8 cellular contexts compared by ENCODE assay signal in the genomic region with DNA sequence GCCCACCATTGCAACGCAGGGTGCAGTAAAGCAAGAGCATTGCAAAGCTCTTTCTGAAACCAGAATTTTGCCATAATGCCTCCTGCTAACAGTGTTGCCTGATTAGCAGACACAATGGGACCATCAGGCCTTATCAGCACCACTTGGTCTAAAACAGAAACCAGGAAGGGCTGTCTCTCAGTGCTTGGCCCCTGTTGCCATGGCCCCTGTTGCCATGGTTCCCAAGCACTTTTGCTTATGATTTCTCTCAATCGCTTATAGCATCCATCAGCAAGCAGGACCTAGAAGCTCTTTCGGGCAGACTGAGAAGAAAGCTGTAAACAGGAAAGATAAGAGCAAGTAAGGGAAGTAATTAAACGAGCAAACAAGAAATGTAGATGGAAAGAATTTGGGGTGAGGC. TPM values are rescaled to one million over a fixed set of nuclear protein-coding genes. Genes with fewer than 3 reads are reported as not detected.
DNase-seq lines count a peak whose midpoint lies in the region; ATAC-seq and TF ChIP-seq lines count a peak whose summit lies in the region.

No MANE protein-coding gene starts in this region.

- peak; percentile 75 for DNase-seq in GM12865 (ENCODE audit: low read depth)
- DNase-seq in NCI-H1105 treated with DMSO at 0.1 percent for 48 hours (lab: John Stamatoyannopoulos, UW): peak; percentile 15
- peak; percentile 64 for DNase-seq in activated T-cell treated with anti-CD3 and anti-CD28 coated beads, Interleukin-2, amount 50 U/mL, for 1 hour
- peak; percentile 59 for DNase-seq in left kidney (ENCODE audit: low read depth, low spot score)
- no peak for DNase-seq in ureter (ENCODE audit: low spot score)
- DNase-seq in cerebellum (ENCODE audit: low spot score): no peak
- no peak for DNase-seq in posterior vena cava (ENCODE audit: low spot score)

- TF ChIP-seq CTCF in GM12865 (IDR thresholded peaks at IDR 0.05; ENCODE audit: insufficient read depth, low read depth, low read length, missing control alignments): no peak

- ATAC-seq in GM21619 (IDR thresholded peaks at IDR 0.05; ENCODE audit: unreplicated experiment): peak; percentile 80

- no peak overlapping the region for H3K4me3 ChIP-seq in GM12865 (ENCODE audit: low read depth, low read length)

- intact Hi-C loops in posterior vena cava (cut with DNase I): no loop called here

RNA-seq across cellular contexts. Expression of a gene that starts 36.8 kb away (rescaled TPM):
- total RNA-seq in ureter (9.8 TPM), cerebellum (5.2 TPM), posterior vena cava (10 to 100 TPM in 1 of 2 donors, 1 to 10 TPM in 1; 8.9 to 10.7 TPM)

Comparison
In these comparisons a context has a peak if more than half of its experiments do, and no peak if none do; other contexts are left out.
1. DNase-seq: peak in GM12865 (single experiment), NCI-H1105 treated with DMSO at 0.1 percent for 48 hours (single experiment), activated T-cell treated with anti-CD3 and anti-CD28 coated beads, Interleukin-2, amount 50 U/mL, for 1 hour (single experiment) and left kidney (single experiment); none in ureter (single experiment), cerebellum (single experiment) and posterior vena cava (single experiment).